ENCODE assay signal across 8 cellular contexts in genomic region chr14:30214456-30215090, GRCh38.
DNase-seq lines count a peak whose midpoint lies in the region; ATAC-seq and TF ChIP-seq lines count a peak whose summit lies in the region.

No MANE protein-coding gene starts in this region.

- ATAC-seq in HG03571 (IDR thresholded peaks at IDR 0.05; ENCODE audit: unreplicated experiment): peak; percentile 49
- ATAC-seq in left lobe of liver: peak; percentile 90
- ATAC-seq in GM21360 (IDR thresholded peaks at IDR 0.05; ENCODE audit: unreplicated experiment): no peak
- ATAC-seq in GM21381 (IDR thresholded peaks at IDR 0.05; ENCODE audit: unreplicated experiment): no peak

- no peak overlapping the region for H3K4me3 ChIP-seq in cardiac fibroblast (replicated peaks in 1 of 2; ENCODE audit: low read depth in 2 of 2, low read length in 2 of 2)

- peak; percentile 59 for TF ChIP-seq CTCF in cardiac fibroblast (IDR thresholded peaks at IDR 0.05; ENCODE audit: low read depth, low read length)

- DNase-seq in EL: peak; percentile 69
- DNase-seq in NCI-H69 (lab: John Stamatoyannopoulos, UW): peak; percentile 88
- DNase-seq in cardiac fibroblast (ENCODE audit: low read depth in 2 of 2): peak; percentile 88 to 91
- DNase-seq in left lobe of liver (ENCODE audit: low spot score): no peak
- DNase-seq in stimulated activated CD4-positive, alpha-beta T cell treated with anti-CD3 and anti-CD28 coated beads, Interleukin-4, amount 100 ng/mL, for 4 hours: no peak

Comparison
In these comparisons a context has a peak if more than half of its experiments do, and no peak if none do; other contexts are left out.
1. DNase-seq: peak in EL (single experiment), NCI-H69 (single experiment) and cardiac fibroblast (2 of 2); none in left lobe of liver (single experiment) and stimulated activated CD4-positive, alpha-beta T cell treated with anti-CD3 and anti-CD28 coated beads, Interleukin-4, amount 100 ng/mL, for 4 hours (0 of 2).
2. ATAC-seq: peak in HG03571 (single experiment) and left lobe of liver (single experiment); none in GM21360 (single experiment) and GM21381 (single experiment).